ENCODE assay signal across 22 cellular contexts in the genomic region with DNA sequence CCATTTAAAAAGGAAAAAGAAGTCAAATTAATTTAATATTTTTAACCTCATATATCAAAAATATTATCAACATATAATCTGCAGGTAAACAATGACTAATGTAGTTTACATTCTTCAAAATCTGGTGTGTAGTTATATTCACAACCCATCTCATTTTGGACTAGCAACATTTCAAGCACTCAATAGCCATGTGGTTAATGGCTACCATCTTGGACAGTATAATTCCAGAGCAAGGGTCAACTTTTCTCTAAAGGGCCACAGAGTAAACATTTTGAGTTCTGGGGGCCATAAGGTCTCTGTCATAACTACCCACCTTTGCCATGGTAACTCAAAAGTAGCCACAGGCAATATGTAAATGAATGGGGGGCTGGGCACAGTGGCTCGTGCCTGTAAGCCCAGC.
"Had no signal": no experiment of that assay in that cellular context is flagged by ENCODE, and none has a peak within 500 bp of the region (broad histone marks: within the 10 kb centered on the region; RNA-seq: fewer than 3 reads in every experiment).

No MANE protein-coding gene starts in this region.

- H3K36me3 ChIP-seq: thyroid gland, vagina had no signal

- H3K4me3 Mint-ChIP-seq: memory B cell; mesothelial cell of epicardium; naive B cell; natural killer cell treated with Interleukin-12 subunit alpha and Interleukin-12 subunit beta and Interleukin-15 and Interleukin-18, amount 100 ng/mL, for 72 hours; neural crest cell; stimulated activated effector memory CD8-positive, alpha-beta T cell treated with anti-CD3 and anti-CD28 coated beads, Interleukin-12 subunit alpha, Interleukin-12 subunit beta, amount 100 ng/mL, for 72 hours had no signal

- H3K27me3 Mint-ChIP-seq: memory B cell; naive B cell; natural killer cell treated with Interleukin-12 subunit alpha and Interleukin-12 subunit beta and Interleukin-15 and Interleukin-18, amount 100 ng/mL, for 72 hours; progenitor cell of endocrine pancreas had no signal

- H3K9me3 ChIP-seq: neutrophil, thyroid gland, vagina had no signal

- H3K9me3 Mint-ChIP-seq: natural killer cell treated with Interleukin-12 subunit alpha and Interleukin-12 subunit beta and Interleukin-15 and Interleukin-18, amount 100 ng/mL, for 72 hours; stimulated activated effector memory CD8-positive, alpha-beta T cell treated with anti-CD3 and anti-CD28 coated beads, Interleukin-12 subunit alpha, Interleukin-12 subunit beta, amount 100 ng/mL, for 72 hours had no signal

- H3K27ac Mint-ChIP-seq: memory B cell; mesothelial cell of epicardium; natural killer cell treated with Interleukin-12 subunit alpha and Interleukin-12 subunit beta and Interleukin-15 and Interleukin-18, amount 100 ng/mL, for 72 hours; progenitor cell of endocrine pancreas; stimulated activated effector memory CD8-positive, alpha-beta T cell treated with anti-CD3 and anti-CD28 coated beads, Interleukin-12 subunit alpha, Interleukin-12 subunit beta, amount 100 ng/mL, for 72 hours had no signal

- DNase-seq: dorsolateral prefrontal cortex; effector CD4-positive, alpha-beta T cell; left ventricle myocardium superior; mucosa of descending colon; naive B cell; stimulated activated CD4-positive, alpha-beta T cell treated with anti-CD3 and anti-CD28 coated beads, Interleukin-2, amount 100 ng/mL, for 24 hours; stimulated activated CD4-positive, alpha-beta T cell treated with anti-CD3 and anti-CD28 coated beads, Interleukin-4, amount 100 ng/mL, for 24 hours; stimulated activated naive CD4-positive, alpha-beta T cell treated with Interleukin-2 at 50 U/mL for 16 hours; thyroid gland; trophoblast cell had no signal

- H3K4me3 ChIP-seq: dorsolateral prefrontal cortex, lung, mucosa of descending colon, smooth muscle cell, stomach, thyroid gland, vagina had no signal

- H3K4me1 Mint-ChIP-seq: mesothelial cell of epicardium; neural crest cell; stimulated activated effector memory CD8-positive, alpha-beta T cell treated with anti-CD3 and anti-CD28 coated beads, Interleukin-12 subunit alpha, Interleukin-12 subunit beta, amount 100 ng/mL, for 72 hours had no signal

- H3K4me1 ChIP-seq: thyroid gland had no signal

- H3K27ac ChIP-seq: dorsolateral prefrontal cortex, neutrophil, parathyroid adenoma, stomach, thyroid gland, vagina had no signal

- H3K27me3 ChIP-seq: dorsolateral prefrontal cortex, neutrophil, stomach, thyroid gland, vagina had no signal
